27 cellular contexts compared by ENCODE assay signal in the genomic region with DNA sequence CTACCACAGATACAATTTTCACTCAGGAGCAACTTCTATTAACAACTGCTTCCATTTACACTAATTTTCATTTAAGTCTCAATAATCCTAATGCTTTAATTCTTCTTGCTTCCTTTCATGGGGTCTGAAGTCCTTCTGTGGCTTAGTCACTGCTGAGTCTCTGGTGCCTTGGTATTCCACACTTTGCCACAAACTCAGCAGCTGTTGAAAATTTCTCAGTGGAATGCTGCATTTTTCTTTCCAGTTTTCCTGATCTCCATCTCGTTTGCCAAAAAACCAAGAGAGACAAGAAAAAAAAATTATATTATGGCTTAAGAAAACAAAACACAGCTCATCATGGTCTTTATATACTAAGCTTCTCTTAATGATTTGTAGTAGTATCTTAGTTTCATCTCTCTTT.
"Had no signal": no experiment of that assay in that cellular context is flagged by ENCODE, and none has a peak within 500 bp of the region (broad histone marks: within the 10 kb centered on the region; RNA-seq: fewer than 3 reads in every experiment).

No MANE protein-coding gene starts in this region.

- ATAC-seq: activated CD8-positive, alpha-beta T cell treated with anti-CD3 and anti-CD28 coated beads for 36 hours; activated T-cell treated with anti-CD3 and anti-CD28 coated beads, Interleukin-2, amount 50 U/mL, for 4 hours; activated T-helper 17 cell treated with anti-CD3 and anti-CD28 coated beads, Interleukin-2, amount 50 U/mL, for 72 hours; gastroesophageal sphincter had no signal

- H3K4me1 ChIP-seq: breast epithelium, colonic mucosa, esophagus muscularis mucosa, gastroesophageal sphincter had no signal

- H3K27ac Mint-ChIP-seq: activated CD8-positive, alpha-beta T cell treated with anti-CD3 and anti-CD28 coated beads for 36 hours; activated naive CD8-positive, alpha-beta T cell; activated T-helper 17 cell treated with anti-CD3 and anti-CD28 coated beads, Interleukin-2, amount 50 U/mL, for 72 hours; brain had no signal

- H3K27ac ChIP-seq: breast epithelium, cardiac muscle cell, colonic mucosa, esophagus muscularis mucosa, gastroesophageal sphincter had no signal

- H3K27me3 Mint-ChIP-seq: activated CD8-positive, alpha-beta T cell treated with anti-CD3 and anti-CD28 coated beads for 36 hours had no signal

- DNase-seq: activated CD4-positive, alpha-beta T cell treated with anti-CD3 and anti-CD28 coated beads for 4 hours; activated CD4-positive, alpha-beta T cell treated with anti-CD3 and anti-CD28 coated beads, Interleukin-2, amount 50 U/mL, for 1 hour; activated CD4-positive, alpha-beta T cell treated with anti-CD3 and anti-CD28 coated beads, Interleukin-2, amount 50 U/mL, for 48 hours; activated CD4-positive, CD25-positive, alpha-beta regulatory T cell; activated CD4-positive, CD25-positive, alpha-beta regulatory T cell treated with anti-CD3 and anti-CD28 coated beads, Interleukin-2, amount 50 U/mL, for 72 hours; activated CD8-positive, alpha-beta memory T cell treated with anti-CD3 and anti-CD28 coated beads for 24 hours; activated CD8-positive, alpha-beta T cell treated with anti-CD3 and anti-CD28 coated beads for 36 hours; activated effector memory CD4-positive, alpha-beta T cell treated with Interleukin-2 at 50 U/mL for 16 hours; activated gamma-delta T cell treated with Interleukin-2 at 50 U/mL for 16 hours; activated naive CD4-positive, alpha-beta T cell treated with anti-CD3 and anti-CD28 coated beads, Interleukin-2, amount 50 U/mL, for 16 hours; activated naive CD4-positive, alpha-beta T cell treated with Interleukin-2 at 50 U/mL for 16 hours; activated T-cell treated with anti-CD3 and anti-CD28 coated beads, Interleukin-2, amount 50 U/mL, for 4 hours; amniotic stem cell; anterior cingulate cortex; central memory CD4-positive, alpha-beta T cell; cerebellar nuclear complex; colonic mucosa; effector CD8-positive, alpha-beta T cell; foreskin melanocyte; T-helper 2 cell had no signal

- H3K4me3 Mint-ChIP-seq: activated CD8-positive, alpha-beta T cell treated with anti-CD3 and anti-CD28 coated beads for 36 hours; activated naive CD8-positive, alpha-beta T cell; activated T-cell treated with anti-CD3 and anti-CD28 coated beads, Interleukin-2, amount 50 U/mL, for 4 hours; activated T-helper 17 cell treated with anti-CD3 and anti-CD28 coated beads, Interleukin-2, amount 50 U/mL, for 72 hours; brain had no signal

- H3K27me3 ChIP-seq: breast epithelium, cardiac muscle cell, colonic mucosa, esophagus muscularis mucosa, gastroesophageal sphincter had no signal

- H3K4me3 ChIP-seq: breast epithelium, cardiac muscle cell, colonic mucosa, esophagus muscularis mucosa, gastroesophageal sphincter had no signal

- H3K9me3 Mint-ChIP-seq: activated CD8-positive, alpha-beta T cell treated with anti-CD3 and anti-CD28 coated beads for 36 hours; activated T-cell treated with anti-CD3 and anti-CD28 coated beads, Interleukin-2, amount 50 U/mL, for 4 hours; activated T-helper 17 cell treated with anti-CD3 and anti-CD28 coated beads, Interleukin-2, amount 50 U/mL, for 72 hours had no signal

- H3K9me3 ChIP-seq: breast epithelium, colonic mucosa, esophagus muscularis mucosa, gastroesophageal sphincter had no signal

- H3K36me3 ChIP-seq: breast epithelium, cardiac muscle cell, colonic mucosa, esophagus muscularis mucosa, gastroesophageal sphincter had no signal

- H3K4me1 Mint-ChIP-seq: activated T-helper 17 cell treated with anti-CD3 and anti-CD28 coated beads, Interleukin-2, amount 50 U/mL, for 72 hours had no signal

- H3K36me3 Mint-ChIP-seq: activated naive CD8-positive, alpha-beta T cell had no signal
